Comparison of ENCODE assay signal across 28 cellular contexts in genomic region chr1:237695878-237696277, GRCh38.
"Had no signal": no experiment of that assay in that cellular context is flagged by ENCODE, and none has a peak within 500 bp of the region (broad histone marks: within the 10 kb centered on the region; RNA-seq: fewer than 3 reads in every experiment).

No MANE protein-coding gene starts in this region.

- DNase-seq: activated CD4-positive, alpha-beta T cell treated with anti-CD3 and anti-CD28 coated beads, Interleukin-2, amount 10 ng/mL, durations not matched to agents 24 days and 14 days; activated CD4-positive, alpha-beta T cell treated with anti-CD3 and anti-CD28 coated beads, Interleukin-2, amount 50 U/mL, for 4 hours; activated CD8-positive, alpha-beta T cell treated with anti-CD3 and anti-CD28 coated beads for 36 hours; activated effector memory CD4-positive, alpha-beta T cell treated with anti-CD3 and anti-CD28 coated beads, Interleukin-2, amount 50 U/mL, for 16 hours; activated naive CD4-positive, alpha-beta T cell; activated naive CD4-positive, alpha-beta T cell treated with anti-CD3 and anti-CD28 coated beads, Interleukin-2, amount 50 U/mL, for 16 hours; activated naive CD8-positive, alpha-beta T cell treated with anti-CD3 and anti-CD28 coated beads for 36 hours; activated T-cell treated with anti-CD3 and anti-CD28 coated beads, Interleukin-2, amount 50 U/mL, for 1 hour; activated T-cell treated with anti-CD3 and anti-CD28 coated beads, Interleukin-2, amount 50 U/mL, for 72 hours; amniotic stem cell; aorta; brain microvascular endothelial cell; NCI-H1105; NCI-H1417 treated with DMSO at 0.1 percent for 48 hours; NCI-H187 treated with DMSO at 0.1 percent for 48 hours; NCI-H2081; NCI-H226; NCI-H526; NCI-H748 treated with DMSO at 0.1 percent for 48 hours; NK-92 treated with Interleukin-12 subunit alpha and Interleukin-12 subunit beta, amount 100 ng/mL, for 24 hours; PC-9; SHP77; SJCRH30; T1000 had no signal

- H3K27me3 ChIP-seq: brain microvascular endothelial cell, SJCRH30 had no signal

- ATAC-seq: activated CD8-positive, alpha-beta T cell treated with anti-CD3 and anti-CD28 coated beads for 36 hours; activated T-cell treated with anti-CD3 and anti-CD28 coated beads, Interleukin-2, amount 50 U/mL, for 72 hours; activated T-helper 17 cell treated with anti-CD3 and anti-CD28 coated beads, Interleukin-2, amount 50 U/mL, for 72 hours; K562 had no signal

- H3K4me3 ChIP-seq: K562, PC-9, SJCRH30, SK-N-MC had no signal

- H3K4me1 ChIP-seq: SJCRH30 had no signal

- H3K36me3 ChIP-seq: brain microvascular endothelial cell, SJCRH30 had no signal

- H3K27ac ChIP-seq: brain microvascular endothelial cell, PC-9, RWPE1, SJCRH30, SK-N-MC had no signal

- H3K9me3 ChIP-seq: SJCRH30 had no signal
